ENCODE assay signal across 1 cellular context in the genomic region with DNA sequence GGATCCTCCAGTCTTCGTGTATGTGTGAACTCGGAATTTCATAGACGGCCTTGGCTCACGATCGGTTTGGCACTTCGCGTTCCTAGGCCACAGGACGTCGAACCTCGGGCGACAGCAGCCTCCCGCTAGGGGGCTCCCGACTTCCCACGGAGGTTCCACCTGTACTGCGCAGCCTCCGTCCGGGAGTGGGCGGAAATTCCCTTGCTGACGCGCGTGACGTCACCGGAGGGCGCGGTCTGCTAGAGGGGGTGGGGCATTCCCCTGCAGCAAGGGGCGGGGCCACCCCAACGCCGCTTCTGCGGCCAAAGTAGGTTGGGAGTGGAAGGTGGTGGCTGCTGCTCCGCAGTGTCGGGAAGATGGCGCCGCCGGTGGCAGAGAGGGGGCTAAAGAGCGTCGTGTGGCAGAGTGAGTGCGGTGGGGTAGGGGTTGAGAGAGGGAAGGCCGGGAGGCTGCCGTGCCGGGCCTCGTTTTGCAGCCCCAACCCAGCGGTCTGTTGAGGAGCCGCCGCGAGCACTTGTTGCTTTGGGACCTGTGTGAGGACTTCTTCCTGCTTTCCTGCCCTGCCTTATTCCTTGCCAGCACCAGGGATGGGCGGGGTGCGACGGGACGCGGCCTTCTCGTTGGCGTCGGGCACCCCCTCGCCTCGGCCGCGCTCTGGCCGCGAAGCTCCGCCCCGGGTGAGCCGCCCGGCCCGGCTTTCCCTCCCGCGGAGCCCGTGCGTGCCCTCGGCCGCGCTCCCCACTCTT.
A peak's percentile ranks its signal among the peaks of the same experiment; 100 is the strongest.
TF ChIP-seq lines count a peak whose summit lies in the region.

Gene STXBP3, plus strand, starts transcription at position 293 of the 746 bp plus-strand sequence. Its CDS starts 64 bp downstream, at position 357.

TF ChIP-seq in HepG2, 621 proteins besides CTCF, POLR2A, EP300 and RAD21 (continued from another document and continues in another):
- TF ChIP-seq TFE3 (CRISPR knock-in tag; IDR thresholded peaks at IDR 0.05) (no peak), ZKSCAN5 (CRISPR knock-in tag; IDR thresholded peaks at IDR 0.05) (no peak), ELK4 (CRISPR knock-in tag; IDR thresholded peaks at IDR 0.05; ENCODE audit: borderline replicate concordance) (peak; percentile 40; the same call in 1 of the 2 replicates), NAIF1 (CRISPR knock-in tag; IDR thresholded peaks at IDR 0.05; ENCODE audit: borderline replicate concordance) (peak; percentile 83), TBX2 (CRISPR knock-in tag; IDR thresholded peaks at IDR 0.05; ENCODE audit: borderline replicate concordance) (peak; percentile 58), ZBTB21 (CRISPR knock-in tag; IDR thresholded peaks at IDR 0.05) (no peak), ZNF512 (CRISPR knock-in tag; IDR thresholded peaks at IDR 0.05) (no peak), NPAS2 (CRISPR knock-in tag; IDR thresholded peaks at IDR 0.05; ENCODE audit: borderline replicate concordance) (no peak), ZNF737 (CRISPR knock-in tag; IDR thresholded peaks at IDR 0.05; ENCODE audit: borderline replicate concordance) (no peak), JUNB (CRISPR knock-in tag; IDR thresholded peaks at IDR 0.05; ENCODE audit: borderline replicate concordance) (no peak), PRDM15 (CRISPR knock-in tag; IDR thresholded peaks at IDR 0.05) (no peak; the same call in 1 of the 2 replicates), POLR2AphosphoS2 (IDR thresholded peaks at IDR 0.05; ENCODE audit: low read depth, low read length) (no peak), ZNF589 (CRISPR knock-in tag; conservative IDR thresholded peaks at IDR 0.05) (no peak), ZEB1 (IDR thresholded peaks at IDR 0.05; ENCODE audit: insufficient replicate concordance, low read depth) (no peak), HNF4A (CRISPR knock-in tag; IDR thresholded peaks at IDR 0.05) (0 out of 2 replicates have a peak, but pooled peaks have one; percentile 25), XRCC5 (optimal IDR thresholded peaks at IDR 0.05; ENCODE audit: low read length) (peak; percentile 89), U2AF2 (IDR thresholded peaks at IDR 0.05; ENCODE audit: low read depth, low read length) (no peak), XBP1 (CRISPR knock-in tag; IDR thresholded peaks at IDR 0.05) (no peak), CREB3 (CRISPR knock-in tag; IDR thresholded peaks at IDR 0.05) (no peak), RFXANK (CRISPR knock-in tag; IDR thresholded peaks at IDR 0.05) (no peak), STAT5B (CRISPR knock-in tag; IDR thresholded peaks at IDR 0.05) (no peak), PPARG (CRISPR knock-in tag; conservative IDR thresholded peaks at IDR 0.05) (no peak), KLF15 (CRISPR knock-in tag; IDR thresholded peaks at IDR 0.05; ENCODE audit: borderline replicate concordance) (no peak), ZSCAN21 (CRISPR knock-in tag; IDR thresholded peaks at IDR 0.05; ENCODE audit: borderline replicate concordance) (peak; percentile 28; the same call in 1 of the 2 replicates), SCMH1 (CRISPR knock-in tag; IDR thresholded peaks at IDR 0.05; ENCODE audit: borderline replicate concordance) (no peak)
- TF ChIP-seq, protein P1, sequence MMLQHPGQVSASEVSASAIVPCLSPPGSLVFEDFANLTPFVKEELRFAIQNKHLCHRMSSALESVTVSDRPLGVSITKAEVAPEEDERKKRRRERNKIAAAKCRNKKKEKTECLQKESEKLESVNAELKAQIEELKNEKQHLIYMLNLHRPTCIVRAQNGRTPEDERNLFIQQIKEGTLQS (CRISPR knock-in tag; IDR thresholded peaks at IDR 0.05) = 0 out of 2 replicates have a peak, but pooled peaks have one; percentile 15
- TF ChIP-seq, protein P2, sequence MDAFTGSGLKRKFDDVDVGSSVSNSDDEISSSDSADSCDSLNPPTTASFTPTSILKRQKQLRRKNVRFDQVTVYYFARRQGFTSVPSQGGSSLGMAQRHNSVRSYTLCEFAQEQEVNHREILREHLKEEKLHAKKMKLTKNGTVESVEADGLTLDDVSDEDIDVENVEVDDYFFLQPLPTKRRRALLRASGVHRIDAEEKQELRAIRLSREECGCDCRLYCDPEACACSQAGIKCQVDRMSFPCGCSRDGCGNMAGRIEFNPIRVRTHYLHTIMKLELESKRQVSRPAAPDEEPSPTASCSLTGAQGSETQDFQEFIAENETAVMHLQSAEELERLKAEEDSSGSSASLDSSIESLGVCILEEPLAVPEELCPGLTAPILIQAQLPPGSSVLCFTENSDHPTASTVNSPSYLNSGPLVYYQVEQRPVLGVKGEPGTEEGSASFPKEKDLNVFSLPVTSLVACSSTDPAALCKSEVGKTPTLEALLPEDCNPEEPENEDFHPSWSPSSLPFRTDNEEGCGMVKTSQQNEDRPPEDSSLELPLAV (CRISPR knock-in tag; conservative IDR thresholded peaks at IDR 0.05; ENCODE audit: low read depth) = no peak
- TF ChIP-seq, protein P3, sequence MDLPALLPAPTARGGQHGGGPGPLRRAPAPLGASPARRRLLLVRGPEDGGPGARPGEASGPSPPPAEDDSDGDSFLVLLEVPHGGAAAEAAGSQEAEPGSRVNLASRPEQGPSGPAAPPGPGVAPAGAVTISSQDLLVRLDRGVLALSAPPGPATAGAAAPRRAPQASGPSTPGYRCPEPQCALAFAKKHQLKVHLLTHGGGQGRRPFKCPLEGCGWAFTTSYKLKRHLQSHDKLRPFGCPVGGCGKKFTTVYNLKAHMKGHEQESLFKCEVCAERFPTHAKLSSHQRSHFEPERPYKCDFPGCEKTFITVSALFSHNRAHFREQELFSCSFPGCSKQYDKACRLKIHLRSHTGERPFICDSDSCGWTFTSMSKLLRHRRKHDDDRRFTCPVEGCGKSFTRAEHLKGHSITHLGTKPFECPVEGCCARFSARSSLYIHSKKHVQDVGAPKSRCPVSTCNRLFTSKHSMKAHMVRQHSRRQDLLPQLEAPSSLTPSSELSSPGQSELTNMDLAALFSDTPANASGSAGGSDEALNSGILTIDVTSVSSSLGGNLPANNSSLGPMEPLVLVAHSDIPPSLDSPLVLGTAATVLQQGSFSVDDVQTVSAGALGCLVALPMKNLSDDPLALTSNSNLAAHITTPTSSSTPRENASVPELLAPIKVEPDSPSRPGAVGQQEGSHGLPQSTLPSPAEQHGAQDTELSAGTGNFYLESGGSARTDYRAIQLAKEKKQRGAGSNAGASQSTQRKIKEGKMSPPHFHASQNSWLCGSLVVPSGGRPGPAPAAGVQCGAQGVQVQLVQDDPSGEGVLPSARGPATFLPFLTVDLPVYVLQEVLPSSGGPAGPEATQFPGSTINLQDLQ (CRISPR knock-in tag; IDR thresholded peaks at IDR 0.05) = no peak
- TF ChIP-seq, protein P4, sequence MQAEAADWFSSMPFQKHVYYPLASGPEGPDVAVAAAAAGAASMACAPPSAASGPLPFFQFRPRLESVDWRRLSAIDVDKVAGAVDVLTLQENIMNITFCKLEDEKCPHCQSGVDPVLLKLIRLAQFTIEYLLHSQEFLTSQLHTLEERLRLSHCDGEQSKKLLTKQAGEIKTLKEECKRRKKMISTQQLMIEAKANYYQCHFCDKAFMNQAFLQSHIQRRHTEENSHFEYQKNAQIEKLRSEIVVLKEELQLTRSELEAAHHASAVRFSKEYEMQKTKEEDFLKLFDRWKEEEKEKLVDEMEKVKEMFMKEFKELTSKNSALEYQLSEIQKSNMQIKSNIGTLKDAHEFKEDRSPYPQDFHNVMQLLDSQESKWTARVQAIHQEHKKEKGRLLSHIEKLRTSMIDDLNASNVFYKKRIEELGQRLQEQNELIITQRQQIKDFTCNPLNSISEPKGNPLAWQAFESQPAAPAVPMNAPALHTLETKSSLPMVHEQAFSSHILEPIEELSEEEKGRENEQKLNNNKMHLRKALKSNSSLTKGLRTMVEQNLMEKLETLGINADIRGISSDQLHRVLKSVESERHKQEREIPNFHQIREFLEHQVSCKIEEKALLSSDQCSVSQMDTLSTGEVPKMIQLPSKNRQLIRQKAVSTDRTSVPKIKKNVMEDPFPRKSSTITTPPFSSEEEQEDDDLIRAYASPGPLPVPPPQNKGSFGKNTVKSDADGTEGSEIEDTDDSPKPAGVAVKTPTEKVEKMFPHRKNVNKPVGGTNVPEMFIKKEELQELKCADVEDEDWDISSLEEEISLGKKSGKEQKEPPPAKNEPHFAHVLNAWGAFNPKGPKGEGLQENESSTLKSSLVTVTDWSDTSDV (CRISPR knock-in tag; IDR thresholded peaks at IDR 0.05) = no peak
- TF ChIP-seq, protein P5, sequence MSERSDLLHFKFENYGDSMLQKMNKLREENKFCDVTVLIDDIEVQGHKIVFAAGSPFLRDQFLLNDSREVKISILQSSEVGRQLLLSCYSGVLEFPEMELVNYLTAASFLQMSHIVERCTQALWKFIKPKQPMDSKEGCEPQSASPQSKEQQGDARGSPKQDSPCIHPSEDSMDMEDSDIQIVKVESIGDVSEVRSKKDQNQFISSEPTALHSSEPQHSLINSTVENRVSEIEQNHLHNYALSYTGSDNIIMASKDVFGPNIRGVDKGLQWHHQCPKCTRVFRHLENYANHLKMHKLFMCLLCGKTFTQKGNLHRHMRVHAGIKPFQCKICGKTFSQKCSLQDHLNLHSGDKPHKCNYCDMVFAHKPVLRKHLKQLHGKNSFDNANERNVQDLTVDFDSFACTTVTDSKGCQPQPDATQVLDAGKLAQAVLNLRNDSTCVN (CRISPR knock-in tag; IDR thresholded peaks at IDR 0.05; ENCODE audit: borderline replicate concordance) = 0 out of 2 replicates have a peak, but pooled peaks have one; percentile 32
- TF ChIP-seq, protein P6, sequence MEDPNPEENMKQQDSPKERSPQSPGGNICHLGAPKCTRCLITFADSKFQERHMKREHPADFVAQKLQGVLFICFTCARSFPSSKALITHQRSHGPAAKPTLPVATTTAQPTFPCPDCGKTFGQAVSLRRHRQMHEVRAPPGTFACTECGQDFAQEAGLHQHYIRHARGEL (CRISPR knock-in tag; IDR thresholded peaks at IDR 0.05) = no peak
- TF ChIP-seq, protein P7, sequence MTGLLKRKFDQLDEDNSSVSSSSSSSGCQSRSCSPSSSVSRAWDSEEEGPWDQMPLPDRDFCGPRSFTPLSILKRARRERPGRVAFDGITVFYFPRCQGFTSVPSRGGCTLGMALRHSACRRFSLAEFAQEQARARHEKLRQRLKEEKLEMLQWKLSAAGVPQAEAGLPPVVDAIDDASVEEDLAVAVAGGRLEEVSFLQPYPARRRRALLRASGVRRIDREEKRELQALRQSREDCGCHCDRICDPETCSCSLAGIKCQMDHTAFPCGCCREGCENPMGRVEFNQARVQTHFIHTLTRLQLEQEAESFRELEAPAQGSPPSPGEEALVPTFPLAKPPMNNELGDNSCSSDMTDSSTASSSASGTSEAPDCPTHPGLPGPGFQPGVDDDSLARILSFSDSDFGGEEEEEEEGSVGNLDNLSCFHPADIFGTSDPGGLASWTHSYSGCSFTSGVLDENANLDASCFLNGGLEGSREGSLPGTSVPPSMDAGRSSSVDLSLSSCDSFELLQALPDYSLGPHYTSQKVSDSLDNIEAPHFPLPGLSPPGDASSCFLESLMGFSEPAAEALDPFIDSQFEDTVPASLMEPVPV (CRISPR knock-in tag; IDR thresholded peaks at IDR 0.05) = no peak
